33 cellular contexts compared by ENCODE assay signal in genomic region chr1:173377266-173377665, GRCh38.
DNase-seq lines count a peak whose midpoint lies in the region; TF ChIP-seq lines count a peak whose summit lies in the region.
"Had no signal": no experiment of that assay in that cellular context is flagged by ENCODE, and none has a peak within 500 bp of the region (broad histone marks: within the 10 kb centered on the region; RNA-seq: fewer than 3 reads in every experiment).

No MANE protein-coding gene starts in this region.

- no peak overlapping the region for H3K4me3 Mint-ChIP-seq in endodermal cell
- H3K4me3 Mint-ChIP-seq in osteocyte (ENCODE audit: unreplicated experiment), result no peak overlapping the region
- H3K4me3 Mint-ChIP-seq in type B pancreatic cell, result no peak overlapping the region
- H3K4me3 Mint-ChIP-seq: B cell; CD14-positive monocyte; CD4-positive, alpha-beta memory T cell; CD4-positive, alpha-beta T cell; CD4-positive, CD25-positive, alpha-beta regulatory T cell; CD8-positive, alpha-beta memory T cell; CD8-positive, alpha-beta T cell had no signal

- no peak overlapping the region for H3K27ac Mint-ChIP-seq in endodermal cell
- no peak overlapping the region for H3K27ac Mint-ChIP-seq in osteocyte (ENCODE audit: unreplicated experiment)
- H3K27ac Mint-ChIP-seq in type B pancreatic cell, result no peak overlapping the region
- H3K27ac Mint-ChIP-seq: B cell; CD14-positive monocyte; CD4-positive, alpha-beta memory T cell; CD4-positive, alpha-beta T cell; CD4-positive, CD25-positive, alpha-beta regulatory T cell; CD8-positive, alpha-beta memory T cell; CD8-positive, alpha-beta T cell had no signal

- intact Hi-C loops in esophagus muscularis mucosa (cut with DNase I), result no loop called here

- TF ChIP-seq POLR2A in esophagus muscularis mucosa (IDR thresholded peaks at IDR 0.05; ENCODE audit: low read depth), result no peak

- H3K27me3 Mint-ChIP-seq in endodermal cell (ENCODE audit: insufficient read depth) (no peaks in the 10 kb centered on the region), osteocyte (ENCODE audit: unreplicated experiment) (no peaks in the 10 kb centered on the region), type B pancreatic cell (no peaks in the 10 kb centered on the region)
- H3K27me3 Mint-ChIP-seq: B cell; CD4-positive, alpha-beta memory T cell; CD4-positive, alpha-beta T cell; CD4-positive, CD25-positive, alpha-beta regulatory T cell; CD8-positive, alpha-beta memory T cell had no signal

- H3K36me3 Mint-ChIP-seq in endodermal cell (ENCODE audit: low read depth), result peaks cover 24% of the 10 kb centered on the region
- H3K36me3 Mint-ChIP-seq in osteocyte (ENCODE audit: unreplicated experiment), result no peaks in the 10 kb centered on the region
- H3K36me3 Mint-ChIP-seq in type B pancreatic cell, result peaks cover 4% of the 10 kb centered on the region
- H3K36me3 Mint-ChIP-seq: CD14-positive monocyte had no signal

- TF ChIP-seq CTCF in endodermal cell (conservative IDR thresholded peaks at IDR 0.05), result no peak
- TF ChIP-seq CTCF in esophagus muscularis mucosa (IDR thresholded peaks at IDR 0.05), result no peak
- TF ChIP-seq CTCF in osteocyte (IDR thresholded peaks at IDR 0.05), result no peak
- no peak for TF ChIP-seq CTCF in type B pancreatic cell (conservative IDR thresholded peaks at IDR 0.05)

- H3K4me3 ChIP-seq in endodermal cell (ENCODE audit: low read length), result peak overlapping the region; percentile 52
- H3K4me3 ChIP-seq in esophagus muscularis mucosa, result no peak overlapping the region
- H3K4me3 ChIP-seq: A549; BLaER1; BLaER1 treated with 17β-estradiol and CSF1 and Interleukin-3, amounts not matched to agents 10 nM and 100 nM had no signal

- H3K9me3 ChIP-seq in endodermal cell (ENCODE audit: control insufficient read depth, low read length), result peaks cover 35% of the 10 kb centered on the region
- peaks cover 0 to 7% (median 2%) of the 10 kb centered on the region in 4 donors for H3K9me3 ChIP-seq in esophagus muscularis mucosa
- H3K9me3 ChIP-seq: BE2C, Caco-2 had no signal

- no peak overlapping the region for H3K27ac ChIP-seq in endodermal cell (ENCODE audit: low read depth, low read length)
- H3K27ac ChIP-seq in esophagus muscularis mucosa (replicated peaks in 1 of 4), result no peak overlapping the region
- H3K27ac ChIP-seq: 22Rv1; A549; BLaER1; BLaER1 treated with 17β-estradiol and CSF1 and Interleukin-3, amounts not matched to agents 10 nM and 100 nM; C4-2B had no signal

- no peak for TF ChIP-seq EP300 in esophagus muscularis mucosa (IDR thresholded peaks at IDR 0.05)

- H3K9me3 Mint-ChIP-seq in endodermal cell (peaks cover 36% of the 10 kb centered on the region), osteocyte (ENCODE audit: unreplicated experiment) (peaks cover 9% of the 10 kb centered on the region), type B pancreatic cell (peaks cover 11% of the 10 kb centered on the region)

- H3K27me3 ChIP-seq in endodermal cell (ENCODE audit: control insufficient read depth, insufficient read depth, low read length, poor library complexity, severe bottlenecking), result no peaks in the 10 kb centered on the region
- no peaks in the 10 kb centered on the region for H3K27me3 ChIP-seq in esophagus muscularis mucosa
- H3K27me3 ChIP-seq: BE2C; BLaER1; BLaER1 treated with 17β-estradiol and CSF1 and Interleukin-3, amounts not matched to agents 10 nM and 100 nM had no signal

- H3K4me1 ChIP-seq in endodermal cell (ENCODE audit: control insufficient read depth, insufficient read depth, low read length) (peaks cover 6% of the 10 kb centered on the region), esophagus muscularis mucosa (no peaks in the 10 kb centered on the region)
- H3K4me1 ChIP-seq: A549; BE2C; BLaER1; BLaER1 treated with 17β-estradiol and CSF1 and Interleukin-3, amounts not matched to agents 10 nM and 100 nM; Caco-2 had no signal

- DNase-seq in endodermal cell (no peak), esophagus muscularis mucosa (ENCODE audit: extremely low spot score) (peak; percentile 62), osteocyte (ENCODE audit: extremely low spot score, unreplicated experiment) (peak; percentile 68), NCI-H146 treated with DMSO at 0.1 percent for 48 hours (lab: John Stamatoyannopoulos, UW; ENCODE audit: unreplicated experiment) (no peak), type B pancreatic cell (ENCODE audit: extremely low spot score, unreplicated experiment) (no peak), NCI-H2227 (lab: John Stamatoyannopoulos, UW; ENCODE audit: unreplicated experiment) (no peak)
- DNase-seq: 8988T; ACHN; AML-193; BE2C; C1 segment of cervical spinal cord; Caco-2; Calu3; CD4-positive, alpha-beta memory T cell; CD4-positive, alpha-beta T cell; CD4-positive, CD25-positive, alpha-beta regulatory T cell; CD8-positive, alpha-beta memory T cell; CD8-positive, alpha-beta T cell; COR-L47; DMS 273 treated with DMSO at 0.1 percent for 48 hours; DMS153; DMS53; DMS79; DMS79 treated with DMSO at 0.1 percent for 48 hours; DND-41; EL had no signal

- H3K4me1 Mint-ChIP-seq in endodermal cell (peaks cover 9% of the 10 kb centered on the region), osteocyte (ENCODE audit: unreplicated experiment) (no peaks in the 10 kb centered on the region), type B pancreatic cell (ENCODE audit: unreplicated experiment) (no peaks in the 10 kb centered on the region)
- H3K4me1 Mint-ChIP-seq: B cell; CD14-positive monocyte; CD4-positive, alpha-beta memory T cell; CD8-positive, alpha-beta memory T cell had no signal

- no peak overlapping the region for H3K9ac ChIP-seq in endodermal cell (ENCODE audit: extremely low read depth, low read length, poor library complexity, severe bottlenecking)
- H3K9ac ChIP-seq: BLaER1; BLaER1 treated with 17β-estradiol and CSF1 and Interleukin-3, amounts not matched to agents 10 nM and 100 nM had no signal

- 92 to 94% methylated on average over 13 of the region's 13 CpGs for WGBS in endodermal cell (ENCODE audit: insufficient coverage in 1 of 2, insufficient read length in 1 of 2), 2 experiments
- WGBS in esophagus muscularis mucosa, result 86% methylated on average over 13 of the region's 13 CpGs

- H3K36me3 ChIP-seq in endodermal cell (ENCODE audit: control insufficient read depth, insufficient read depth, low read length) (no peaks in the 10 kb centered on the region), esophagus muscularis mucosa (no peaks in the 10 kb centered on the region)
- H3K36me3 ChIP-seq: BE2C; BLaER1; BLaER1 treated with 17β-estradiol and CSF1 and Interleukin-3, amounts not matched to agents 10 nM and 100 nM had no signal

Comparison
In these comparisons a context has a peak if more than half of its experiments do, and no peak if none do; other contexts are left out.
1. DNase-seq: peak in esophagus muscularis mucosa (single experiment) and osteocyte (single experiment); none in endodermal cell (single experiment), NCI-H146 treated with DMSO at 0.1 percent for 48 hours (single experiment), type B pancreatic cell (single experiment) and NCI-H2227 (single experiment).